Comparison of ENCODE assay signal across 1 cellular context in the genomic region with DNA sequence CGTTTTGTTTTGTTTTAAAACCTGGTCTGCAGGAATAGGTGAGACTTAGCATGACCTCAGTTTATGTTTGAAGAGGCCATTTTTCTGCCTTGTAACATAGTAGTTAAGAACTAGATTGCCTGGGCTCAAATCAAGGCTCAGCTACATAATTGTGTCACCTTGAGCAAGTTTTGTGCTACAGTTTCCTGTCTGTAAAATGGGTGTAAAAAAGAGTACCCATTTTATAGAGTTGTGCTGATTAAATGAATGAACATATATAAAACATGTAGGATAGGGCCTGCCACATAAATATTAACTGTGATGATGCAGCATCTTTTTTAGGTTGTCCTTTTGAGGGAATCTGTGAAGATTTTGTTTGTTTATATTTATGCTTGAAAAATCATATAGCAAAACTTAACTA.
TF ChIP-seq lines count a peak whose summit lies in the region.

No MANE protein-coding gene starts in this region.

TF ChIP-seq in K562, 482 proteins besides CTCF, POLR2A, EP300 and RAD21 (continues in another document):
- TF ChIP-seq RBM34 (IDR thresholded peaks at IDR 0.05; ENCODE audit: borderline replicate concordance, insufficient read depth, low read length) (no peak), GABPB2 (CRISPR knock-in tag; conservative IDR thresholded peaks at IDR 0.05) (no peak), NFE2 (IDR thresholded peaks at IDR 0.05; ENCODE audit: low read depth) (peak; percentile 39; the same call in 1 of the 2 replicates), GABPA (tag; conservative IDR thresholded peaks at IDR 0.05; ENCODE audit: low read depth) (no peak), RFX5 (IDR thresholded peaks at IDR 0.05; ENCODE audit: low read depth, low read length) (no peak), ESRRA (IDR thresholded peaks at IDR 0.05; ENCODE audit: borderline replicate concordance, low read depth) (peak; percentile 76), MTA3 (IDR thresholded peaks at IDR 0.05; ENCODE audit: borderline replicate concordance) (no peak), RBM25 (IDR thresholded peaks at IDR 0.05; ENCODE audit: low read depth, low read length, severe bottlenecking) (peak; percentile 72), ZNF644 (tag; IDR thresholded peaks at IDR 0.05; ENCODE audit: low read depth) (no peak), ADNP (tag; IDR thresholded peaks at IDR 0.05) (peak; percentile 56; the same call in 1 of the 2 replicates), HSF4 (CRISPR knock-in tag; IDR thresholded peaks at IDR 0.05; ENCODE audit: borderline replicate concordance) (no peak), COPS2 (conservative IDR thresholded peaks at IDR 0.05) (no peak), BCOR (IDR thresholded peaks at IDR 0.05) (peak; percentile 45; the same call in 1 of the 2 replicates), ZNF140 (CRISPR knock-in tag; IDR thresholded peaks at IDR 0.05) (no peak), SMAD4 (CRISPR knock-in tag; conservative IDR thresholded peaks at IDR 0.05) (0 out of 2 replicates have a peak, but pooled peaks have one; percentile 1), CHD4 (IDR thresholded peaks at IDR 0.05; ENCODE audit: insufficient read depth, insufficient replicate concordance, low read depth, low read length, poor library complexity, severe bottlenecking) (no peak), TCF7L2 (IDR thresholded peaks at IDR 0.05; ENCODE audit: low read depth, low read length) (no peak), HCFC1 (IDR thresholded peaks at IDR 0.05; ENCODE audit: low read depth, low read length) (no peak), ZNF239 (CRISPR knock-in tag; IDR thresholded peaks at IDR 0.05) (no peak), ILK (tag; IDR thresholded peaks at IDR 0.05; ENCODE audit: borderline replicate concordance, low read depth) (no peak), MXI1 (IDR thresholded peaks at IDR 0.05; ENCODE audit: low read depth, low read length) (no peak), CBX3 (IDR thresholded peaks at IDR 0.05; ENCODE audit: borderline replicate concordance in 1 of 2, low read length in 2 of 2) (no peak), ZNF707 (CRISPR knock-in tag; conservative IDR thresholded peaks at IDR 0.05) (no peak), ZNF134 (CRISPR knock-in tag; conservative IDR thresholded peaks at IDR 0.05) (no peak), GTF2F1 (IDR thresholded peaks at IDR 0.05; ENCODE audit: low read depth, low read length) (no peak), TRIM28 (IDR thresholded peaks at IDR 0.05) (no peak), RAD51 (IDR thresholded peaks at IDR 0.05; ENCODE audit: borderline replicate concordance, low read depth) (no peak), ZNF316 (IDR thresholded peaks at IDR 0.05) (peak; percentile 51), L3MBTL2 (IDR thresholded peaks at IDR 0.05) (no peak), ZNF384 (IDR thresholded peaks at IDR 0.05; ENCODE audit: low read depth, low read length) (no peak), KLF13 (tag; IDR thresholded peaks at IDR 0.05; ENCODE audit: borderline replicate concordance, low read depth) (no peak), GATAD2A (IDR thresholded peaks at IDR 0.05) (no peak), IFI16 (CRISPR knock-in tag; IDR thresholded peaks at IDR 0.05) (no peak)
- TF ChIP-seq, protein P1, sequence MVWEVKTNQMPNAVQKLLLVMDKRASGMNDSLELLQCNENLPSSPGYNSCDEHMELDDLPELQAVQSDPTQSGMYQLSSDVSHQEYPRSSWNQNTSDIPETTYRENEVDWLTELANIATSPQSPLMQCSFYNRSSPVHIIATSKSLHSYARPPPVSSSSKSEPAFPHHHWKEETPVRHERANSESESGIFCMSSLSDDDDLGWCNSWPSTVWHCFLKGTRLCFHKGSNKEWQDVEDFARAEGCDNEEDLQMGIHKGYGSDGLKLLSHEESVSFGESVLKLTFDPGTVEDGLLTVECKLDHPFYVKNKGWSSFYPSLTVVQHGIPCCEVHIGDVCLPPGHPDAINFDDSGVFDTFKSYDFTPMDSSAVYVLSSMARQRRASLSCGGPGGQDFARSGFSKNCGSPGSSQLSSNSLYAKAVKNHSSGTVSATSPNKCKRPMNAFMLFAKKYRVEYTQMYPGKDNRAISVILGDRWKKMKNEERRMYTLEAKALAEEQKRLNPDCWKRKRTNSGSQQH (CRISPR knock-in tag; IDR thresholded peaks at IDR 0.05) = no peak
- TF ChIP-seq, protein P2, sequence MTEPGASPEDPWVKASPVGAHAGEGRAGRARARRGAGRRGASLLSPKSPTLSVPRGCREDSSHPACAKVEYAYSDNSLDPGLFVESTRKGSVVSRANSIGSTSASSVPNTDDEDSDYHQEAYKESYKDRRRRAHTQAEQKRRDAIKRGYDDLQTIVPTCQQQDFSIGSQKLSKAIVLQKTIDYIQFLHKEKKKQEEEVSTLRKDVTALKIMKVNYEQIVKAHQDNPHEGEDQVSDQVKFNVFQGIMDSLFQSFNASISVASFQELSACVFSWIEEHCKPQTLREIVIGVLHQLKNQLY (CRISPR knock-in tag; conservative IDR thresholded peaks at IDR 0.05) = no peak
- TF ChIP-seq, protein P3, sequence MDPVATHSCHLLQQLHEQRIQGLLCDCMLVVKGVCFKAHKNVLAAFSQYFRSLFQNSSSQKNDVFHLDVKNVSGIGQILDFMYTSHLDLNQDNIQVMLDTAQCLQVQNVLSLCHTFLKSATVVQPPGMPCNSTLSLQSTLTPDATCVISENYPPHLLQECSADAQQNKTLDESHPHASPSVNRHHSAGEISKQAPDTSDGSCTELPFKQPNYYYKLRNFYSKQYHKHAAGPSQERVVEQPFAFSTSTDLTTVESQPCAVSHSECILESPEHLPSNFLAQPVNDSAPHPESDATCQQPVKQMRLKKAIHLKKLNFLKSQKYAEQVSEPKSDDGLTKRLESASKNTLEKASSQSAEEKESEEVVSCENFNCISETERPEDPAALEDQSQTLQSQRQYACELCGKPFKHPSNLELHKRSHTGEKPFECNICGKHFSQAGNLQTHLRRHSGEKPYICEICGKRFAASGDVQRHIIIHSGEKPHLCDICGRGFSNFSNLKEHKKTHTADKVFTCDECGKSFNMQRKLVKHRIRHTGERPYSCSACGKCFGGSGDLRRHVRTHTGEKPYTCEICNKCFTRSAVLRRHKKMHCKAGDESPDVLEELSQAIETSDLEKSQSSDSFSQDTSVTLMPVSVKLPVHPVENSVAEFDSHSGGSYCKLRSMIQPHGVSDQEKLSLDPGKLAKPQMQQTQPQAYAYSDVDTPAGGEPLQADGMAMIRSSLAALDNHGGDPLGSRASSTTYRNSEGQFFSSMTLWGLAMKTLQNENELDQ (CRISPR knock-in tag; IDR thresholded peaks at IDR 0.05; ENCODE audit: borderline replicate concordance) = no peak
- TF ChIP-seq, protein P4, sequence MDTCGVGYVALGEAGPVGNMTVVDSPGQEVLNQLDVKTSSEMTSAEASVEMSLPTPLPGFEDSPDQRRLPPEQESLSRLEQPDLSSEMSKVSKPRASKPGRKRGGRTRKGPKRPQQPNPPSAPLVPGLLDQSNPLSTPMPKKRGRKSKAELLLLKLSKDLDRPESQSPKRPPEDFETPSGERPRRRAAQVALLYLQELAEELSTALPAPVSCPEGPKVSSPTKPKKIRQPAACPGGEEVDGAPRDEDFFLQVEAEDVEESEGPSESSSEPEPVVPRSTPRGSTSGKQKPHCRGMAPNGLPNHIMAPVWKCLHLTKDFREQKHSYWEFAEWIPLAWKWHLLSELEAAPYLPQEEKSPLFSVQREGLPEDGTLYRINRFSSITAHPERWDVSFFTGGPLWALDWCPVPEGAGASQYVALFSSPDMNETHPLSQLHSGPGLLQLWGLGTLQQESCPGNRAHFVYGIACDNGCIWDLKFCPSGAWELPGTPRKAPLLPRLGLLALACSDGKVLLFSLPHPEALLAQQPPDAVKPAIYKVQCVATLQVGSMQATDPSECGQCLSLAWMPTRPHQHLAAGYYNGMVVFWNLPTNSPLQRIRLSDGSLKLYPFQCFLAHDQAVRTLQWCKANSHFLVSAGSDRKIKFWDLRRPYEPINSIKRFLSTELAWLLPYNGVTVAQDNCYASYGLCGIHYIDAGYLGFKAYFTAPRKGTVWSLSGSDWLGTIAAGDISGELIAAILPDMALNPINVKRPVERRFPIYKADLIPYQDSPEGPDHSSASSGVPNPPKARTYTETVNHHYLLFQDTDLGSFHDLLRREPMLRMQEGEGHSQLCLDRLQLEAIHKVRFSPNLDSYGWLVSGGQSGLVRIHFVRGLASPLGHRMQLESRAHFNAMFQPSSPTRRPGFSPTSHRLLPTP (IDR thresholded peaks at IDR 0.05; ENCODE audit: borderline replicate concordance, extremely low read depth, insufficient read length) = no peak
- TF ChIP-seq, protein P5, sequence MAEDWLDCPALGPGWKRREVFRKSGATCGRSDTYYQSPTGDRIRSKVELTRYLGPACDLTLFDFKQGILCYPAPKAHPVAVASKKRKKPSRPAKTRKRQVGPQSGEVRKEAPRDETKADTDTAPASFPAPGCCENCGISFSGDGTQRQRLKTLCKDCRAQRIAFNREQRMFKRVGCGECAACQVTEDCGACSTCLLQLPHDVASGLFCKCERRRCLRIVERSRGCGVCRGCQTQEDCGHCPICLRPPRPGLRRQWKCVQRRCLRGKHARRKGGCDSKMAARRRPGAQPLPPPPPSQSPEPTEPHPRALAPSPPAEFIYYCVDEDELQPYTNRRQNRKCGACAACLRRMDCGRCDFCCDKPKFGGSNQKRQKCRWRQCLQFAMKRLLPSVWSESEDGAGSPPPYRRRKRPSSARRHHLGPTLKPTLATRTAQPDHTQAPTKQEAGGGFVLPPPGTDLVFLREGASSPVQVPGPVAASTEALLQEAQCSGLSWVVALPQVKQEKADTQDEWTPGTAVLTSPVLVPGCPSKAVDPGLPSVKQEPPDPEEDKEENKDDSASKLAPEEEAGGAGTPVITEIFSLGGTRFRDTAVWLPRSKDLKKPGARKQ (CRISPR knock-in tag; IDR thresholded peaks at IDR 0.05) = no peak
- TF ChIP-seq, protein P6, sequence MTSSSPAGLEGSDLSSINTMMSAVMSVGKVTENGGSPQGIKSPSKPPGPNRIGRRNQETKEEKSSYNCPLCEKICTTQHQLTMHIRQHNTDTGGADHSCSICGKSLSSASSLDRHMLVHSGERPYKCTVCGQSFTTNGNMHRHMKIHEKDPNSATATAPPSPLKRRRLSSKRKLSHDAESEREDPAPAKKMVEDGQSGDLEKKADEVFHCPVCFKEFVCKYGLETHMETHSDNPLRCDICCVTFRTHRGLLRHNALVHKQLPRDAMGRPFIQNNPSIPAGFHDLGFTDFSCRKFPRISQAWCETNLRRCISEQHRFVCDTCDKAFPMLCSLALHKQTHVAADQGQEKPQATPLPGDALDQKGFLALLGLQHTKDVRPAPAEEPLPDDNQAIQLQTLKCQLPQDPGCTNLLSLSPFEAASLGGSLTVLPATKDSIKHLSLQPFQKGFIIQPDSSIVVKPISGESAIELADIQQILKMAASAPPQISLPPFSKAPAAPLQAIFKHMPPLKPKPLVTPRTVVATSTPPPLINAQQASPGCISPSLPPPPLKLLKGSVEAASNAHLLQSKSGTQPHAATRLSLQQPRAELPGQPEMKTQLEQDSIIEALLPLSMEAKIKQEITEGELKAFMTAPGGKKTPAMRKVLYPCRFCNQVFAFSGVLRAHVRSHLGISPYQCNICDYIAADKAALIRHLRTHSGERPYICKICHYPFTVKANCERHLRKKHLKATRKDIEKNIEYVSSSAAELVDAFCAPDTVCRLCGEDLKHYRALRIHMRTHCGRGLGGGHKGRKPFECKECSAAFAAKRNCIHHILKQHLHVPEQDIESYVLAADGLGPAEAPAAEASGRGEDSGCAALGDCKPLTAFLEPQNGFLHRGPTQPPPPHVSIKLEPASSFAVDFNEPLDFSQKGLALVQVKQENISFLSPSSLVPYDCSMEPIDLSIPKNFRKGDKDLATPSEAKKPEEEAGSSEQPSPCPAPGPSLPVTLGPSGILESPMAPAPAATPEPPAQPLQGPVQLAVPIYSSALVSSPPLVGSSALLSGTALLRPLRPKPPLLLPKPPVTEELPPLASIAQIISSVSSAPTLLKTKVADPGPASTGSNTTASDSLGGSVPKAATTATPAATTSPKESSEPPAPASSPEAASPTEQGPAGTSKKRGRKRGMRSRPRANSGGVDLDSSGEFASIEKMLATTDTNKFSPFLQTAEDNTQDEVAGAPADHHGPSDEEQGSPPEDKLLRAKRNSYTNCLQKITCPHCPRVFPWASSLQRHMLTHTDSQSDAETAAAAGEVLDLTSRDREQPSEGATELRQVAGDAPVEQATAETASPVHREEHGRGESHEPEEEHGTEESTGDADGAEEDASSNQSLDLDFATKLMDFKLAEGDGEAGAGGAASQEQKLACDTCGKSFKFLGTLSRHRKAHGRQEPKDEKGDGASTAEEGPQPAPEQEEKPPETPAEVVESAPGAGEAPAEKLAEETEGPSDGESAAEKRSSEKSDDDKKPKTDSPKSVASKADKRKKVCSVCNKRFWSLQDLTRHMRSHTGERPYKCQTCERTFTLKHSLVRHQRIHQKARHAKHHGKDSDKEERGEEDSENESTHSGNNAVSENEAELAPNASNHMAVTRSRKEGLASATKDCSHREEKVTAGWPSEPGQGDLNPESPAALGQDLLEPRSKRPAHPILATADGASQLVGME (CRISPR knock-in tag; IDR thresholded peaks at IDR 0.05) = no peak
- TF ChIP-seq, protein P7, sequence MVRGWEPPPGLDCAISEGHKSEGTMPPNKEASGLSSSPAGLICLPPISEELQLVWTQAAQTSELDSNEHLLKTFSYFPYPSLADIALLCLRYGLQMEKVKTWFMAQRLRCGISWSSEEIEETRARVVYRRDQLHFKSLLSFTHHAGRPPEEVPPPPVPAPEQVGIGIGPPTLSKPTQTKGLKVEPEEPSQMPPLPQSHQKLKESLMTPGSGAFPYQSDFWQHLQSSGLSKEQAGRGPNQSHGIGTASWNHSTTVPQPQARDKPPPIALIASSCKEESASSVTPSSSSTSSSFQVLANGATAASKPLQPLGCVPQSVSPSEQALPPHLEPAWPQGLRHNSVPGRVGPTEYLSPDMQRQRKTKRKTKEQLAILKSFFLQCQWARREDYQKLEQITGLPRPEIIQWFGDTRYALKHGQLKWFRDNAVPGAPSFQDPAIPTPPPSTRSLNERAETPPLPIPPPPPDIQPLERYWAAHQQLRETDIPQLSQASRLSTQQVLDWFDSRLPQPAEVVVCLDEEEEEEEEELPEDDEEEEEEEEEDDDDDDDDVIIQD (CRISPR knock-in tag; IDR thresholded peaks at IDR 0.05) = no peak
- TF ChIP-seq, protein P8, sequence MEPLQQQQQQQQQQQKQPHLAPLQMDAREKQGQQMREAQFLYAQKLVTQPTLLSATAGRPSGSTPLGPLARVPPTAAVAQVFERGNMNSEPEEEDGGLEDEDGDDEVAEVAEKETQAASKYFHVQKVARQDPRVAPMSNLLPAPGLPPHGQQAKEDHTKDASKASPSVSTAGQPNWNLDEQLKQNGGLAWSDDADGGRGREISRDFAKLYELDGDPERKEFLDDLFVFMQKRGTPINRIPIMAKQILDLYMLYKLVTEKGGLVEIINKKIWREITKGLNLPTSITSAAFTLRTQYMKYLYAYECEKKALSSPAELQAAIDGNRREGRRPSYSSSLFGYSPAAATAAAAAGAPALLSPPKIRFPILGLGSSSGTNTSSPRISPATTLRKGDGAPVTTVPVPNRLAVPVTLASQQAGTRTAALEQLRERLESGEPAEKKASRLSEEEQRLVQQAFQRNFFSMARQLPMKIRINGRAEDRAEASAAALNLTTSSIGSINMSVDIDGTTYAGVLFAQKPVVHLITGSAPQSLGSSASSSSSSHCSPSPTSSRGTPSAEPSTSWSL (CRISPR knock-in tag; IDR thresholded peaks at IDR 0.05; ENCODE audit: borderline replicate concordance) = no peak
- TF ChIP-seq, protein P9, sequence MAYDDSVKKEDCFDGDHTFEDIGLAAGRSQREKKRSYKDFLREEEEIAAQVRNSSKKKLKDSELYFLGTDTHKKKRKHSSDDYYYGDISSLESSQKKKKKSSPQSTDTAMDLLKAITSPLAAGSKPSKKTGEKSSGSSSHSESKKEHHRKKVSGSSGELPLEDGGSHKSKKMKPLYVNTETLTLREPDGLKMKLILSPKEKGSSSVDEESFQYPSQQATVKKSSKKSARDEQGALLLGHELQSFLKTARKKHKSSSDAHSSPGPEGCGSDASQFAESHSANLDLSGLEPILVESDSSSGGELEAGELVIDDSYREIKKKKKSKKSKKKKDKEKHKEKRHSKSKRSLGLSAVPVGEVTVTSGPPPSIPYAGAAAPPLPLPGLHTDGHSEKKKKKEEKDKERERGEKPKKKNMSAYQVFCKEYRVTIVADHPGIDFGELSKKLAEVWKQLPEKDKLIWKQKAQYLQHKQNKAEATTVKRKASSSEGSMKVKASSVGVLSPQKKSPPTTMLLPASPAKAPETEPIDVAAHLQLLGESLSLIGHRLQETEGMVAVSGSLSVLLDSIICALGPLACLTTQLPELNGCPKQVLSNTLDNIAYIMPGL (CRISPR knock-in tag; IDR thresholded peaks at IDR 0.05) = no peak
